ENCODE assay signal across 2 cellular contexts in the genomic region with DNA sequence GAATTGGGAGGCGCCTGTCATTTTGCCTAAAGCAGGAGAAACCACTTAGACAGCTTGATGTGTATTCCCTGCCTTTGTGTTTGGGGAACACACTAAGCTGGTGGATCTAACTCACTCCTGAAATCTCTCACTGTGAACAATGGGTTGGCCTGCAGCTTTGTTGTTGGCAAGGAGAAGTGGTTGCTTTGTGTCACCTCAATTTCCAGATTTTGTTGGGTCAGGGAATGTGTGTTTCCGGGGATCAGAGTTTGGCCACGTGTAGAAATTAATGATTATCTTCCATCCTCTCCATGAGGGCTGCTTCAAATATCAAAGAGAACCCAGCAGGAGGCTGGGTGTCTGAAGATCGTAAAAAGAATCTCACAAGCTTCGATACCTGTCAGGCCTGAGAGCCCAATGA.
TF ChIP-seq lines count a peak whose summit lies in the region.

No MANE protein-coding gene starts in this region.

TF ChIP-seq in HCT116, 20 proteins besides CTCF, POLR2A, EP300 and RAD21:
- TF ChIP-seq EZH2 (IDR thresholded peaks at IDR 0.05) (no peak), MAX (IDR thresholded peaks at IDR 0.05) (0 out of 2 replicates have a peak, but pooled peaks have one; percentile 29), ZNF274 (IDR thresholded peaks at IDR 0.05; ENCODE audit: low read depth, low read length) (no peak), ELF1 (IDR thresholded peaks at IDR 0.05; ENCODE audit: borderline replicate concordance, low read depth) (no peak), CEBPB (IDR thresholded peaks at IDR 0.05; ENCODE audit: low read depth) (no peak), POLR2AphosphoS5 (IDR thresholded peaks at IDR 0.05; ENCODE audit: low read depth, low read length) (no peak), ZFX (IDR thresholded peaks at IDR 0.05) (no peak), SIN3A (IDR thresholded peaks at IDR 0.05; ENCODE audit: low read depth) (no peak), ZBTB33 (IDR thresholded peaks at IDR 0.05; ENCODE audit: extremely low read depth, insufficient replicate concordance, low read length) (no peak), CBX3 (IDR thresholded peaks at IDR 0.05; ENCODE audit: low read depth) (no peak), TCF7L2 (IDR thresholded peaks at IDR 0.05; ENCODE audit: borderline replicate concordance, extremely low read depth, insufficient read depth, insufficient read length) (peak; percentile 71), YY1 (IDR thresholded peaks at IDR 0.05; ENCODE audit: extremely low read depth, insufficient replicate concordance, low read depth, low read length) (no peak), EGR1 (IDR thresholded peaks at IDR 0.05; ENCODE audit: low read depth) (no peak)

TF ChIP-seq in H1, 55 proteins besides CTCF, POLR2A, EP300 and RAD21:
- TF ChIP-seq NANOG (IDR thresholded peaks at IDR 0.05; ENCODE audit: insufficient read depth, low read depth, low read length, poor library complexity, severe bottlenecking): no peak
- TF ChIP-seq YY1 (IDR thresholded peaks at IDR 0.05; ENCODE audit: low read depth, low read length): no peak
- no peak for TF ChIP-seq ASH2L (IDR thresholded peaks at IDR 0.05; ENCODE audit: low read length)
- no peak for TF ChIP-seq BACH1 (IDR thresholded peaks at IDR 0.05; ENCODE audit: low read length)
- TF ChIP-seq, protein P1, sequence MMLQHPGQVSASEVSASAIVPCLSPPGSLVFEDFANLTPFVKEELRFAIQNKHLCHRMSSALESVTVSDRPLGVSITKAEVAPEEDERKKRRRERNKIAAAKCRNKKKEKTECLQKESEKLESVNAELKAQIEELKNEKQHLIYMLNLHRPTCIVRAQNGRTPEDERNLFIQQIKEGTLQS (IDR thresholded peaks at IDR 0.05; ENCODE audit: insufficient read depth, low read depth, low read length): no peak
- TF ChIP-seq CBX5 (IDR thresholded peaks at IDR 0.05; ENCODE audit: low read depth, low read length): no peak
- TF ChIP-seq ZNF274 (IDR thresholded peaks at IDR 0.05; ENCODE audit: borderline replicate concordance, extremely low read depth, low read length): no peak
- no peak for TF ChIP-seq FOSL1 (IDR thresholded peaks at IDR 0.05; ENCODE audit: insufficient read depth, low read depth, low read length)
- TF ChIP-seq KDM5A (IDR thresholded peaks at IDR 0.05; ENCODE audit: low read length): no peak
- TF ChIP-seq, protein P2, sequence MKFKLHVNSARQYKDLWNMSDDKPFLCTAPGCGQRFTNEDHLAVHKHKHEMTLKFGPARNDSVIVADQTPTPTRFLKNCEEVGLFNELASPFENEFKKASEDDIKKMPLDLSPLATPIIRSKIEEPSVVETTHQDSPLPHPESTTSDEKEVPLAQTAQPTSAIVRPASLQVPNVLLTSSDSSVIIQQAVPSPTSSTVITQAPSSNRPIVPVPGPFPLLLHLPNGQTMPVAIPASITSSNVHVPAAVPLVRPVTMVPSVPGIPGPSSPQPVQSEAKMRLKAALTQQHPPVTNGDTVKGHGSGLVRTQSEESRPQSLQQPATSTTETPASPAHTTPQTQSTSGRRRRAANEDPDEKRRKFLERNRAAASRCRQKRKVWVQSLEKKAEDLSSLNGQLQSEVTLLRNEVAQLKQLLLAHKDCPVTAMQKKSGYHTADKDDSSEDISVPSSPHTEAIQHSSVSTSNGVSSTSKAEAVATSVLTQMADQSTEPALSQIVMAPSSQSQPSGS (IDR thresholded peaks at IDR 0.05; ENCODE audit: low read length): no peak
- no peak for TF ChIP-seq RNF2 (IDR thresholded peaks at IDR 0.05; ENCODE audit: borderline replicate concordance, low read depth, low read length, missing control alignments, poor library complexity, severe bottlenecking)
- no peak for TF ChIP-seq SP4 (IDR thresholded peaks at IDR 0.05; ENCODE audit: low read length)
- TF ChIP-seq MAX (IDR thresholded peaks at IDR 0.05): no peak
- no peak for TF ChIP-seq EGR1 (IDR thresholded peaks at IDR 0.05; ENCODE audit: borderline replicate concordance, low read depth, low read length)
- TF ChIP-seq GABPA (IDR thresholded peaks at IDR 0.05; ENCODE audit: borderline replicate concordance, insufficient read depth, low read length): no peak
